ENCODE assay signal across 21 cellular contexts in the genomic region with DNA sequence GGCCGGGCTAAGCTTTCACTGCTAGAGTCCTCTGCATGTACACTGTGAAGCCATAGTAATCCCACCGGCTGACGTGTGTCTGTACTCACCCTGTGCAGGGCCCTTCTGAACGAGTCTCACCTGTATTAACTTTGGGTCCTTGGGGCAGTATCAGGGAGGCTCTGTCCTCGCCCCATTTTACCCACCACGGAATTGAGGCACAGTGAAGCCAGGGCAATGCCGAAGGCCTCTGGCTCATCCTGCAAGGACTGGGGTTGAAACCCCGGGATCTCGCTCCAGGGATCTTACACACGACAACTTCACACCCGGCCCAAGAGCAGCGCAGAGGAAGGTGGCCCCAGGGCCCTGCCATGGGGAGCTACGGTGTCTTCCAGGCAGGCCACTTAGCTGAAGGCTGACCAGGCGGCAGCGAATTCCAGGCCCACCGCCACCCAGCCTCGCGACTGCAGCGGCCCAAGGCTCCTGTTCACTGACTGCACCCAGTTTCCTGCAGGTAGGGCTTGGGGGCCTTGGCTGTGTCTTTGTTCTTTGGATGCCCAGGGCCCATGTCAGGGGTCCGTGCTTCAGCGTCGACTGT.
DNase-seq lines count a peak whose midpoint lies in the region; FAIRE-seq and TF ChIP-seq lines count a peak whose summit lies in the region.
"Had no signal": no experiment of that assay in that cellular context is flagged by ENCODE, and none has a peak within 500 bp of the region (broad histone marks: within the 10 kb centered on the region; RNA-seq: fewer than 3 reads in every experiment).

No MANE protein-coding gene starts in this region.

- intact Hi-C loops in CD14-positive monocyte (cut with micrococcal nuclease) (no loop called here), posterior vena cava (cut with DNase I) (no loop called here)

- H3K36me3 Mint-ChIP-seq in CD14-positive monocyte (no peaks in the 10 kb centered on the region), glutamatergic neuron (ENCODE audit: unreplicated experiment) (peaks cover 9% of the 10 kb centered on the region)
- H3K36me3 Mint-ChIP-seq: CD8-positive, alpha-beta T cell had no signal

- no peaks in the 10 kb centered on the region for H3K36me3 ChIP-seq in BE2C
- H3K36me3 ChIP-seq: BLaER1, Peyer's patch, SJSA1 had no signal

- H3K4me3 Mint-ChIP-seq in CD14-positive monocyte: no peak overlapping the region
- H3K4me3 Mint-ChIP-seq in glutamatergic neuron (ENCODE audit: unreplicated experiment): no peak overlapping the region
- H3K4me3 Mint-ChIP-seq: CD8-positive, alpha-beta T cell had no signal

- H3K27ac Mint-ChIP-seq in CD14-positive monocyte: no peak overlapping the region
- H3K27ac Mint-ChIP-seq in glutamatergic neuron (ENCODE audit: unreplicated experiment): no peak overlapping the region
- H3K27ac Mint-ChIP-seq: CD8-positive, alpha-beta T cell had no signal

- H3K4me1 ChIP-seq in BE2C: no peaks in the 10 kb centered on the region
- H3K4me1 ChIP-seq: Peyer's patch, SJSA1 had no signal

- no peaks in the 10 kb centered on the region for H3K9me3 ChIP-seq in BE2C
- H3K9me3 ChIP-seq: BLaER1, Peyer's patch, SJSA1 had no signal

- DNase-seq in BE2C (peak; percentile 7), CD14-positive monocyte (ENCODE audit: low spot score) (peak; percentile 33), glutamatergic neuron (peak; percentile 10), posterior vena cava (ENCODE audit: low spot score) (peak; percentile 80), OCI-M1 (lab: John Stamatoyannopoulos, UW) (no peak), DMS 273 (lab: John Stamatoyannopoulos, UW; ENCODE audit: unreplicated experiment) (no peak), GM19239 (ENCODE audit: insufficient read length, low spot score) (no peak)
- DNase-seq: GOT3; IMR-90; NCI-H1105; NCI-H146; NCI-H2029; NCI-H226; NCI-H774; NK-92 treated with Interleukin-12 subunit alpha and Interleukin-12 subunit beta, amount 100 ng/mL, for 24 hours had no signal

- H3K9me3 Mint-ChIP-seq in CD14-positive monocyte (peaks cover 0 to 5% (median 0%) of the 10 kb centered on the region in 7 donors), glutamatergic neuron (ENCODE audit: unreplicated experiment) (peaks cover 8% of the 10 kb centered on the region)
- H3K9me3 Mint-ChIP-seq: CD8-positive, alpha-beta T cell had no signal

- TF ChIP-seq CTCF in BE2C (IDR thresholded peaks at IDR 0.05; ENCODE audit: low read depth, low read length) (no peak), CD14-positive monocyte (IDR thresholded peaks at IDR 0.05) (no peak), glutamatergic neuron (IDR thresholded peaks at IDR 0.05; ENCODE audit: partially characterized antibody, unreplicated experiment) (no peak)

- no peaks in the 10 kb centered on the region for H3K27me3 ChIP-seq in BE2C
- H3K27me3 ChIP-seq: BLaER1, Peyer's patch had no signal

- H3K27me3 Mint-ChIP-seq in CD14-positive monocyte (ENCODE audit: low read depth in 3 of 3) (peaks cover 5 to 16% (median 12%) of the 10 kb centered on the region in 3 donors), glutamatergic neuron (ENCODE audit: unreplicated experiment) (peaks cover 4% of the 10 kb centered on the region)

- FAIRE-seq in GM19239 (lab: Jason Lieb, UNC): no peak
- FAIRE-seq: G401.6, GM12892 had no signal

- no peak overlapping the region for H3K4me3 ChIP-seq in BE2C (ENCODE audit: low read depth, low read length)
- H3K4me3 ChIP-seq: BLaER1, Peyer's patch, SJSA1 had no signal

- H3K4me1 Mint-ChIP-seq in CD14-positive monocyte (no peaks in the 10 kb centered on the region), glutamatergic neuron (ENCODE audit: low read depth, unreplicated experiment) (peaks cover 2% of the 10 kb centered on the region)

Comparison
In these comparisons a context has a peak if more than half of its experiments do, and no peak if none do; other contexts are left out.
1. DNase-seq: peak in BE2C (single experiment), CD14-positive monocyte (single experiment), glutamatergic neuron (single experiment) and posterior vena cava (single experiment); none in OCI-M1 (single experiment), DMS 273 (single experiment) and GM19239 (single experiment).